In the genomic region with DNA sequence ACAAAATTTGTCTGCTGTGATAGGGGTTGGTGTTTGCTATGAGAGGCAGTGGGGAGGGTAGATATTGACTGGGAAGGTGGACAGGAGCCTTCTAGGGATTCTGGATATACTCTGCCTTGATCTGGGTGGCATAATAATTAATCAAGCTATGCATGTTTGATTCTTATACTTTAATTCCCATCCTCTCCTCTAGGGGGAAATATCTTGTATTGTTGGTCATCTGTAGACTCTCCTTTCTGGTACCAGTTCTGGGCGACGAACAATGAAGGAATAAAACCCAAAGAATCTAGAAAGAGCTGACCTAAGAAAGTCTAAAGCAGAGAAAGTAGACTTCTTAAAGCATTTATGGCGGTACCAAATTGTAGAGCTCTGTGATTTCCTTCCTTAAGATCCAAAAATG, we compare ENCODE assay signal across 26 cellular contexts.
DNase-seq lines count a peak whose midpoint lies in the region; ATAC-seq, FAIRE-seq and TF ChIP-seq lines count a peak whose summit lies in the region.
"Had no signal": no experiment of that assay in that cellular context is flagged by ENCODE, and none has a peak within 500 bp of the region (broad histone marks: within the 10 kb centered on the region; RNA-seq: fewer than 3 reads in every experiment).

No MANE protein-coding gene starts in this region.

- H3K4me2 ChIP-seq in SK-N-SH: no peak overlapping the region

- H3F3A ChIP-seq in SK-N-SH (replicated peaks; ENCODE audit: insufficient read depth): no peaks in the 10 kb centered on the region

- no peak for TF ChIP-seq EP300 in SK-N-SH (IDR thresholded peaks at IDR 0.05; ENCODE audit: borderline replicate concordance in 1 of 2, low read depth in 1 of 2, low read length in 1 of 2)

- intact Hi-C loops in kidney (cut with DNase I): no loop called here

- no peak overlapping the region for H3K27ac Mint-ChIP-seq in type B pancreatic cell
- H3K27ac Mint-ChIP-seq: activated CD8-positive, alpha-beta memory T cell treated with anti-CD3 and anti-CD28 coated beads, Interleukin-2, amount 10 ng/mL, durations not matched to agents 7 days and 5 days; activated T-helper 1 cell treated with anti-CD3 and anti-CD28 coated beads, Interleukin-12 subunit alpha, Interleukin-12 subunit beta, Interleukin-2, Interleukin-4 antibody, amounts not matched to agents 30 ng/mL and 10 ng/mL and 1 ng/mL, durations not matched to agents 14 hours and 24 hours and 36 hours; B cell; WTC11 had no signal

- no peak for ATAC-seq in SK-N-SH treated with all-trans-retinoic acid at 6 μM for 48 hours
- ATAC-seq: activated CD8-positive, alpha-beta memory T cell treated with anti-CD3 and anti-CD28 coated beads, Interleukin-2, amount 10 ng/mL, durations not matched to agents 7 days and 5 days; WTC11 had no signal

- H3K36me3 Mint-ChIP-seq in type B pancreatic cell: no peaks in the 10 kb centered on the region
- H3K36me3 Mint-ChIP-seq: activated CD8-positive, alpha-beta memory T cell treated with anti-CD3 and anti-CD28 coated beads, Interleukin-2, amount 10 ng/mL, durations not matched to agents 7 days and 5 days had no signal

- peak; percentile 29; the same call in 1 of the 2 replicates for TF ChIP-seq CTCF in SK-N-SH (IDR thresholded peaks at IDR 0.05)
- peak; percentile 23 for TF ChIP-seq CTCF in epithelial cell of proximal tubule (conservative IDR thresholded peaks at IDR 0.05; ENCODE audit: low read depth, low read length)
- TF ChIP-seq CTCF in type B pancreatic cell (conservative IDR thresholded peaks at IDR 0.05): peak; percentile 44
- no peak for TF ChIP-seq CTCF in kidney (IDR thresholded peaks at IDR 0.05; ENCODE audit: borderline replicate concordance, extremely low read depth, insufficient read depth)

- H3K4me1 ChIP-seq in SK-N-SH (ENCODE audit: control insufficient read depth in 1 of 2, insufficient read depth in 2 of 2, low read depth in 1 of 2, low read length in 1 of 2): no peaks in the 10 kb centered on the region
- no peaks in the 10 kb centered on the region for H3K4me1 ChIP-seq in kidney (ENCODE audit: control insufficient read depth in 1 of 2, insufficient read depth in 1 of 2, low read depth in 1 of 2, low read length in 2 of 2)
- H3K4me1 ChIP-seq: sigmoid colon, transverse colon had no signal

- WGBS in SK-N-SH (ENCODE audit: low lambda C conversion rate): 83% methylated on average over 3 of the region's 3 CpGs

- POLR2A ChIA-PET in SK-N-SH (lab: Yijun Ruan, JAX) (no interaction called here), HEK293T (lab: Yijun Ruan, JAX) (no interaction called here)

- H3K27me3 ChIP-seq in SK-N-SH (ENCODE audit: insufficient read depth): no peaks in the 10 kb centered on the region
- H3K27me3 ChIP-seq: cardiac muscle cell, sigmoid colon, transverse colon had no signal

- H3K27ac ChIP-seq in SK-N-SH (ENCODE audit: low read depth in 2 of 2, low read length in 1 of 2) (no peak overlapping the region), kidney (ENCODE audit: low read depth in 2 of 2, low read length in 2 of 2) (no peak overlapping the region)
- H3K27ac ChIP-seq: cardiac muscle cell, sigmoid colon, transverse colon had no signal

- H3K36me3 ChIP-seq in SK-N-SH (replicated peaks in 1 of 2; ENCODE audit: control insufficient read depth in 1 of 2, insufficient read depth in 2 of 2, low read length in 1 of 2) (no peaks in the 10 kb centered on the region), kidney (ENCODE audit: control insufficient read depth in 1 of 2, insufficient read depth in 2 of 2, low read length in 2 of 2) (no peaks in the 10 kb centered on the region)
- H3K36me3 ChIP-seq: cardiac muscle cell, sigmoid colon, transverse colon had no signal

- no peak for TF ChIP-seq RAD21 in SK-N-SH (IDR thresholded peaks at IDR 0.05; ENCODE audit: low read length)

- no peak overlapping the region for H2AFZ ChIP-seq in SK-N-SH (ENCODE audit: low read depth)

- no peaks in the 10 kb centered on the region for H4K20me1 ChIP-seq in SK-N-SH (ENCODE audit: insufficient read depth)

- no peak for FAIRE-seq in kidney (lab: Jason Lieb, UNC)
- FAIRE-seq: GM12892, H54 had no signal

- H3K9me3 ChIP-seq in SK-N-SH: no peaks in the 10 kb centered on the region
- H3K9me3 ChIP-seq in kidney (ENCODE audit: control insufficient read depth in 1 of 2, low read length in 2 of 2): no peaks in the 10 kb centered on the region
- H3K9me3 ChIP-seq: sigmoid colon, transverse colon had no signal

- H3K4me3 ChIP-seq in SK-N-SH (ENCODE audit: low read depth in 2 of 2, low read length in 1 of 2) (no peak overlapping the region), epithelial cell of proximal tubule (ENCODE audit: low read depth, low read length) (no peak overlapping the region), kidney (ENCODE audit: low read length in 2 of 2) (no peak overlapping the region)
- H3K4me3 ChIP-seq: cardiac muscle cell, lung, sigmoid colon, transverse colon had no signal

- DNase-seq in SK-N-SH: no peak
- peak; percentile 0 for DNase-seq in NCI-H69 (lab: John Stamatoyannopoulos, UW)
- DNase-seq in epithelial cell of proximal tubule (ENCODE audit: low read depth): no peak
- no peak for DNase-seq in type B pancreatic cell (ENCODE audit: extremely low spot score, unreplicated experiment)
- no peak for DNase-seq in NK-92 treated with Interleukin-12 subunit alpha and Interleukin-12 subunit beta, amount 100 ng/mL, for 24 hours (lab: John Stamatoyannopoulos, UW)
- no peak for DNase-seq in kidney
- DNase-seq in HEK293T (ENCODE audit: extremely low spot score): no peak
- DNase-seq: activated CD4-positive, alpha-beta T cell treated with anti-CD3 and anti-CD28 coated beads, Interleukin-2, amount 50 U/mL, for 1 hour; activated CD8-positive, alpha-beta memory T cell treated with anti-CD3 and anti-CD28 coated beads, Interleukin-2, amount 10 ng/mL, durations not matched to agents 7 days and 5 days; activated naive CD4-positive, alpha-beta T cell treated with anti-CD3 and anti-CD28 coated beads, Interleukin-2, amount 50 U/mL, for 16 hours; anterior cingulate cortex; cortex of kidney; DMS79; IMR-90; RPMI8226; sigmoid colon; stimulated activated CD8-positive, alpha-beta memory T cell treated with anti-CD3 and anti-CD28 coated beads, Interleukin-4, amount 100 ng/mL, for 48 hours; transverse colon had no signal

- H3K9me3 Mint-ChIP-seq in type B pancreatic cell: no peaks in the 10 kb centered on the region
- H3K9me3 Mint-ChIP-seq: activated T-helper 1 cell treated with anti-CD3 and anti-CD28 coated beads, Interleukin-12 subunit alpha, Interleukin-12 subunit beta, Interleukin-2, Interleukin-4 antibody, amounts not matched to agents 30 ng/mL and 10 ng/mL and 1 ng/mL, durations not matched to agents 14 hours and 24 hours and 36 hours; WTC11 had no signal

- CTCF ChIA-PET in SK-N-SH (lab: Yijun Ruan, JAX) (interaction anchor here (0.8 kb wide), 1 partner anchor 213 kb away, joined by 3 read pairs; no protein-coding TSS in a partner anchor), HEK293T (lab: Yijun Ruan, JAX) (interaction anchor here (0.6 kb wide), 1 partner anchor 509 kb away, joined by 3 read pairs; no protein-coding TSS in a partner anchor)

- H3K9ac ChIP-seq in SK-N-SH (no peak overlapping the region), kidney (ENCODE audit: low read length in 2 of 2) (no peak overlapping the region)

- no peaks in the 10 kb centered on the region for H3K9me2 ChIP-seq in SK-N-SH

- no peak overlapping the region for H3K4me3 Mint-ChIP-seq in type B pancreatic cell
- H3K4me3 Mint-ChIP-seq: activated CD8-positive, alpha-beta memory T cell treated with anti-CD3 and anti-CD28 coated beads, Interleukin-2, amount 10 ng/mL, durations not matched to agents 7 days and 5 days; activated T-helper 1 cell treated with anti-CD3 and anti-CD28 coated beads, Interleukin-12 subunit alpha, Interleukin-12 subunit beta, Interleukin-2, Interleukin-4 antibody, amounts not matched to agents 30 ng/mL and 10 ng/mL and 1 ng/mL, durations not matched to agents 14 hours and 24 hours and 36 hours; B cell; WTC11 had no signal

- no peaks in the 10 kb centered on the region for H3K4me1 Mint-ChIP-seq in type B pancreatic cell (ENCODE audit: unreplicated experiment)
- H3K4me1 Mint-ChIP-seq: WTC11 had no signal

- no peaks in the 10 kb centered on the region for H3K79me2 ChIP-seq in SK-N-SH (ENCODE audit: insufficient read depth)

- H3K27me3 Mint-ChIP-seq in type B pancreatic cell: no peaks in the 10 kb centered on the region
- H3K27me3 Mint-ChIP-seq: activated CD8-positive, alpha-beta memory T cell treated with anti-CD3 and anti-CD28 coated beads, Interleukin-2, amount 10 ng/mL, durations not matched to agents 7 days and 5 days; B cell had no signal

TF ChIP-seq in SK-N-SH, 30 proteins besides CTCF, POLR2A, EP300 and RAD21 (continues in another document):
- TF ChIP-seq, protein P1, sequence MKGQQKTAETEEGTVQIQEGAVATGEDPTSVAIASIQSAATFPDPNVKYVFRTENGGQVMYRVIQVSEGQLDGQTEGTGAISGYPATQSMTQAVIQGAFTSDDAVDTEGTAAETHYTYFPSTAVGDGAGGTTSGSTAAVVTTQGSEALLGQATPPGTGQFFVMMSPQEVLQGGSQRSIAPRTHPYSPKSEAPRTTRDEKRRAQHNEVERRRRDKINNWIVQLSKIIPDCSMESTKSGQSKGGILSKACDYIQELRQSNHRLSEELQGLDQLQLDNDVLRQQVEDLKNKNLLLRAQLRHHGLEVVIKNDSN (IDR thresholded peaks at IDR 0.05; ENCODE audit: borderline replicate concordance, low read depth): no peak
- TF ChIP-seq SMC3 (IDR thresholded peaks at IDR 0.05; ENCODE audit: low read depth, low read length) (no peak), FOXM1 (IDR thresholded peaks at IDR 0.05; ENCODE audit: low read depth) (no peak)

TF ChIP-seq in SK-N-SH treated with all-trans-retinoic acid at 6 μM for 48 hours, 23 proteins besides CTCF, POLR2A, EP300 and RAD21 (continues in another document):
- TF ChIP-seq TCF4 (CRISPR knock-in tag; IDR thresholded peaks at IDR 0.05; ENCODE audit: borderline replicate concordance): no peak

TF ChIP-seq in HEK293T, 16 proteins besides CTCF, POLR2A, EP300 and RAD21 (continues in another document):
- TF ChIP-seq FOXK2 (IDR thresholded peaks at IDR 0.05) (no peak), SUZ12 (IDR thresholded peaks at IDR 0.05) (no peak), FOXM1 (IDR thresholded peaks at IDR 0.05; ENCODE audit: borderline replicate concordance) (no peak), BHLHE40 (IDR thresholded peaks at IDR 0.05; ENCODE audit: borderline replicate concordance) (no peak), ARNT (IDR thresholded peaks at IDR 0.05) (no peak), SP1 (IDR thresholded peaks at IDR 0.05) (no peak), FOXA1 (IDR thresholded peaks at IDR 0.05) (no peak), ZNF384 (IDR thresholded peaks at IDR 0.05) (no peak)
- TF ChIP-seq, protein P2, sequence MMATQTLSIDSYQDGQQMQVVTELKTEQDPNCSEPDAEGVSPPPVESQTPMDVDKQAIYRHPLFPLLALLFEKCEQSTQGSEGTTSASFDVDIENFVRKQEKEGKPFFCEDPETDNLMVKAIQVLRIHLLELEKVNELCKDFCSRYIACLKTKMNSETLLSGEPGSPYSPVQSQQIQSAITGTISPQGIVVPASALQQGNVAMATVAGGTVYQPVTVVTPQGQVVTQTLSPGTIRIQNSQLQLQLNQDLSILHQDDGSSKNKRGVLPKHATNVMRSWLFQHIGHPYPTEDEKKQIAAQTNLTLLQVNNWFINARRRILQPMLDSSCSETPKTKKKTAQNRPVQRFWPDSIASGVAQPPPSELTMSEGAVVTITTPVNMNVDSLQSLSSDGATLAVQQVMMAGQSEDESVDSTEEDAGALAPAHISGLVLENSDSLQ (IDR thresholded peaks at IDR 0.05): no peak
